8 cellular contexts compared by ENCODE assay signal in genomic region chr12:54411398-54412241, GRCh38. TPM values are rescaled to one million over a fixed set of nuclear protein-coding genes. Genes with fewer than 3 reads are reported as not detected.
DNase-seq lines count a peak whose midpoint lies in the region; ATAC-seq, FAIRE-seq and TF ChIP-seq lines count a peak whose summit lies in the region.

No MANE protein-coding gene starts in this region.

- peak; percentile 95 for ATAC-seq in K562

- H3K4me3 ChIP-seq in SK-N-SH (ENCODE audit: low read depth in 2 of 2, low read length in 1 of 2) (no peak overlapping the region), K562 (no peak overlapping the region)

- peak overlapping the region in 1 of 2 experiments; percentile 88; a peak in 2 of 4 replicates for H3K27ac ChIP-seq in SK-N-SH (ENCODE audit: low read depth in 2 of 2, low read length in 1 of 2)
- H3K27ac ChIP-seq in K562 (ENCODE audit: extremely low read depth, low read depth, low read length), result no peak overlapping the region

- no peaks in the 10 kb centered on the region for H3K9me3 ChIP-seq in SK-N-SH
- no peaks in the 10 kb centered on the region for H3K9me3 ChIP-seq in K562 (replicated peaks; ENCODE audit: control insufficient read depth, insufficient read depth, low read depth, low read length)

- peak overlapping the region; percentile 12; the same call in 1 of the 2 replicates for H3K4me2 ChIP-seq in SK-N-SH
- H3K4me2 ChIP-seq in K562 (ENCODE audit: insufficient read depth, low read length), result no peak overlapping the region

- no peak for TF ChIP-seq POLR2A in K562 (conservative IDR thresholded peaks at IDR 0.05)

- TF ChIP-seq CTCF in SK-N-SH (IDR thresholded peaks at IDR 0.05) (no peak), K562 (IDR thresholded peaks at IDR 0.05 in 2 of 3, conservative IDR thresholded peaks at IDR 0.05 in 1 of 3; ENCODE audit: insufficient read depth in 2 of 3, low read depth in 1 of 3, low read length in 3 of 3) (no peak)

- H2AFZ ChIP-seq in SK-N-SH (ENCODE audit: low read depth) (no peak overlapping the region), K562 (ENCODE audit: low read depth, low read length) (no peak overlapping the region)

- H3K27me3 ChIP-seq in SK-N-SH (ENCODE audit: insufficient read depth), result no peaks in the 10 kb centered on the region
- no peaks in the 10 kb centered on the region for H3K27me3 ChIP-seq in K562 (ENCODE audit: control insufficient read depth in 2 of 2, insufficient read depth in 2 of 2, low read length in 2 of 2)

- DNase-seq in GM04503 (ENCODE audit: low read depth) (peak; percentile 99), SK-N-SH (no peak), K562 (ENCODE audit: extremely low read depth in 1 of 4, low spot score in 3 of 4) (peak; percentile 55 to 80 (median 76)), kidney glomerular epithelial cell (lab: John Stamatoyannopoulos, UW) (peak; percentile 73), NCI-H2081 treated with DMSO at 0.1 percent for 48 hours (lab: John Stamatoyannopoulos, UW) (no peak), DMS 273 treated with DMSO at 0.1 percent for 48 hours (lab: John Stamatoyannopoulos, UW) (no peak), GM19240 (ENCODE audit: insufficient read length, low spot score) (no peak)
- peak; percentile 37 to 61 (median 52) for DNase-seq in stimulated activated naive CD4-positive, alpha-beta T cell (lab: John Stamatoyannopoulos, UW)

- peaks cover 26% of the 10 kb centered on the region for H3F3A ChIP-seq in SK-N-SH (replicated peaks; ENCODE audit: insufficient read depth)

- H3K9me2 ChIP-seq in SK-N-SH, result no peaks in the 10 kb centered on the region

- H3K9ac ChIP-seq in SK-N-SH (peak overlapping the region; percentile 57; the same call in 1 of the 2 replicates), K562 (ENCODE audit: insufficient read depth in 1 of 2, low read depth in 2 of 2, low read length in 2 of 2) (peak overlapping the region in 1 of 2 experiments; percentile 82; a peak in 2 of 4 replicates)

- TF ChIP-seq EP300 in SK-N-SH (IDR thresholded peaks at IDR 0.05; ENCODE audit: borderline replicate concordance in 1 of 2, low read depth in 1 of 2, low read length in 1 of 2) (peak in 1 of 2 experiments; percentile 60; a peak in 1 of 4 replicates), K562 (IDR thresholded peaks at IDR 0.05; ENCODE audit: low read length) (no peak)

- POLR2A ChIA-PET in SK-N-SH (lab: Yijun Ruan, JAX), result no interaction called here
- POLR2A ChIA-PET in K562 (lab: Yijun Ruan, JAX), result interaction anchor here (0.9 to 2.2 kb wide), 5 partner anchors 8 to 17 kb away, joined by 3 to 10 read pairs (median 6); no protein-coding TSS in a partner anchor

- H3K36me3 ChIP-seq in SK-N-SH (replicated peaks in 1 of 2; ENCODE audit: control insufficient read depth in 1 of 2, insufficient read depth in 2 of 2, low read length in 1 of 2), result peaks cover 15 to 18% of the 10 kb centered on the region in 2 experiments
- H3K36me3 ChIP-seq in K562 (ENCODE audit: control insufficient read depth, insufficient read depth, low read length), result peaks cover 84% of the 10 kb centered on the region

- BruUV-seq in K562 (replicated peaks; lab: Mats Ljungman, UMichigan), result no TSS peak

- CTCF ChIA-PET in SK-N-SH (lab: Yijun Ruan, JAX) (interaction anchor here (0.8 to 11.8 kb wide), 6 partner anchors 7 to 427 kb away, joined by 3 to 125 read pairs (median 4); partner anchors contain the start of gene HOXC10), K562 (lab: Yijun Ruan, JAX; ENCODE audit: low intra/inter-chr PET ratio) (interaction anchor here (0.6 kb wide), 1 partner anchor 254 kb away, joined by 3 read pairs; no protein-coding TSS in a partner anchor)

- WGBS in SK-N-SH (ENCODE audit: low lambda C conversion rate), result 37% methylated on average over 10 of the region's 10 CpGs
- 69% methylated on average over 9 of the region's 10 CpGs for WGBS in K562 (ENCODE audit: insufficient coverage, low coverage, missing lambda C conversion rate)

- intact Hi-C loops in K562 (cut with micrococcal nuclease), result no loop called here

- H3K79me2 ChIP-seq in SK-N-SH (ENCODE audit: insufficient read depth), result peaks cover 64% of the 10 kb centered on the region
- H3K79me2 ChIP-seq in K562 (ENCODE audit: control insufficient read depth, insufficient read depth, low read length), result peaks cover 57% of the 10 kb centered on the region

- H4K20me1 ChIP-seq in SK-N-SH (ENCODE audit: insufficient read depth) (no peaks in the 10 kb centered on the region), K562 (replicated peaks; ENCODE audit: control insufficient read depth, insufficient read depth, low read length) (peaks cover 40% of the 10 kb centered on the region)

- H3K9me1 ChIP-seq in K562 (ENCODE audit: control insufficient read depth, insufficient read depth, low read length), result peaks cover 20% of the 10 kb centered on the region

- H3K4me1 ChIP-seq in SK-N-SH (ENCODE audit: control insufficient read depth in 1 of 2, insufficient read depth in 2 of 2, low read depth in 1 of 2, low read length in 1 of 2) (peaks cover 0 to 37% of the 10 kb centered on the region in 2 experiments; a peak in 2 of 4 replicates), K562 (replicated peaks in 1 of 2; ENCODE audit: control insufficient read depth in 2 of 2, insufficient read depth in 2 of 2, low read length in 2 of 2) (peaks cover 27% of the 10 kb centered on the region in 2 experiments)

- in situ Hi-C loops in K562 (cut with MboI), result no loop called here

- peak; percentile 15 for FAIRE-seq in K562 (lab: Jason Lieb, UNC)

- TF ChIP-seq RAD21 in SK-N-SH (IDR thresholded peaks at IDR 0.05; ENCODE audit: low read length), result no peak
- TF ChIP-seq RAD21 in K562 (CRISPR knock-in tag; conservative IDR thresholded peaks at IDR 0.05 in 1 of 2, IDR thresholded peaks at IDR 0.05 in 1 of 2), result no peak

RNA-seq across cellular contexts. Expression of gene ITGA5, which starts 7.4 kb away (rescaled TPM):
- polyA plus RNA-seq in SK-N-SH (2012; rRNA removed), result 35.0 and 52.5 TPM in 2 replicates
- 19.5 and 32.7 TPM in 2 replicates for polyA plus RNA-seq in SK-N-SH (2012; cell fraction: cytosol; rRNA removed)
- polyA plus RNA-seq in SK-N-SH (2012; cell fraction: nucleus; rRNA removed), result 66.0 and 73.4 TPM in 2 replicates
- total RNA-seq in K562 (2011; cell fraction: chromatin; rRNA removed; ENCODE audit: low replicate concordance), result 326 and 672 TPM in 2 replicates
- total RNA-seq in K562 (2011; cell fraction: nucleolus; rRNA removed), result 425 and 592 TPM in 2 replicates
- 368 and 393 TPM in 2 replicates for total RNA-seq in K562 (2011; cell fraction: nucleoplasm; rRNA removed)
- 47.4 and 59.0 TPM in 2 replicates for total RNA-seq in K562 (2014; rRNA removed)
- total RNA-seq in K562 (2014; rRNA removed; fragmentation: Illumina TruSeq; extraction: Trizol), result 41.7 and 49.0 TPM in 2 replicates
- 33.7 and 34.5 TPM in 2 replicates for total RNA-seq in K562 (2015; rRNA removed; fragmentation: Illumina TruSeq; extraction: Trizol)
- total RNA-seq in K562 (2021), result 71.0 and 75.2 TPM in 2 replicates
- polyA plus RNA-seq in K562 (2011; rRNA removed), result 55.5 and 114 TPM in 2 replicates
- 44.7 and 52.4 TPM in 2 replicates for polyA plus RNA-seq in K562 (2011; cell fraction: cytosol; rRNA removed)
- 273 and 364 TPM in 2 replicates for polyA plus RNA-seq in K562 (2011; cell fraction: nucleus; rRNA removed)
- polyA plus RNA-seq in K562 (2012), result 58.8 and 103 TPM in 2 replicates
- polyA plus RNA-seq in K562 (2014; fragmentation: Illumina TruSeq; extraction: Trizol), result 82.1 and 82.8 TPM in 2 replicates
- 1 to 10 TPM; 9.1 to 9.2 TPM for polyA plus RNA-seq in K562 (2014; fragmentation: Nextera tagmentation; extraction: Ambion mirVana)
- 34.0 and 36.0 TPM in 2 replicates for polyA plus RNA-seq in K562 (2014; rRNA removed)
- polyA minus RNA-seq in K562 (2011; rRNA and poly(A)+ RNA removed), result 104 and 113 TPM in 2 replicates
- polyA minus RNA-seq in K562 (2011; cell fraction: cytosol; rRNA and poly(A)+ RNA removed), result 72.0 and 119 TPM in 2 replicates
- 150 and 186 TPM in 2 replicates for polyA minus RNA-seq in K562 (2011; cell fraction: nucleus; rRNA and poly(A)+ RNA removed)

RNA-seq across cellular contexts. Expression of gene ZNF385A, which starts 27.1 kb away (rescaled TPM):
- 1.5 and 2.6 TPM in 2 replicates for polyA plus RNA-seq in SK-N-SH (2012; rRNA removed)
- 1.4 and 3.0 TPM in 2 replicates for polyA plus RNA-seq in SK-N-SH (2012; cell fraction: cytosol; rRNA removed)
- 2.3 and 3.7 TPM in 2 replicates for polyA plus RNA-seq in SK-N-SH (2012; cell fraction: nucleus; rRNA removed)
- 8.1 and 25.0 TPM in 2 replicates for total RNA-seq in K562 (2011; cell fraction: chromatin; rRNA removed; ENCODE audit: low replicate concordance)
- 9.7 and 11.1 TPM in 2 replicates for total RNA-seq in K562 (2011; cell fraction: nucleolus; rRNA removed)
- total RNA-seq in K562 (2011; cell fraction: nucleoplasm; rRNA removed), result 9.7 and 11.8 TPM in 2 replicates
- total RNA-seq in K562 (2014; rRNA removed), result 15.9 and 17.7 TPM in 2 replicates
- 3.5 and 3.7 TPM in 2 replicates for total RNA-seq in K562 (2014; rRNA removed; fragmentation: Illumina TruSeq; extraction: Trizol)
- 5.9 and 8.7 TPM in 2 replicates for total RNA-seq in K562 (2015; rRNA removed; fragmentation: Illumina TruSeq; extraction: Trizol)
- total RNA-seq in K562 (2021), result 96.5 and 111 TPM in 2 replicates
- 7.7 and 15.6 TPM in 2 replicates for polyA plus RNA-seq in K562 (2011; rRNA removed)
- 11.8 and 25.5 TPM in 2 replicates for polyA plus RNA-seq in K562 (2011; cell fraction: cytosol; rRNA removed)
- 15.0 and 32.1 TPM in 2 replicates for polyA plus RNA-seq in K562 (2011; cell fraction: nucleus; rRNA removed)
- 35.9 and 43.9 TPM in 2 replicates for polyA plus RNA-seq in K562 (2012)
- 65.7 and 88.2 TPM in 2 replicates for polyA plus RNA-seq in K562 (2014; fragmentation: Illumina TruSeq; extraction: Trizol)
- polyA plus RNA-seq in K562 (2014; fragmentation: Nextera tagmentation; extraction: Ambion mirVana), result 1 to 10 TPM; 1.0 TPM
- 30.3 and 34.6 TPM in 2 replicates for polyA plus RNA-seq in K562 (2014; rRNA removed)
- 4.7 and 6.3 TPM in 2 replicates for polyA minus RNA-seq in K562 (2011; rRNA and poly(A)+ RNA removed)
- 31.2 and 48.8 TPM in 2 replicates for polyA minus RNA-seq in K562 (2011; cell fraction: cytosol; rRNA and poly(A)+ RNA removed)
- polyA minus RNA-seq in K562 (2011; cell fraction: nucleus; rRNA and poly(A)+ RNA removed), result 6.7 and 8.1 TPM in 2 replicates

RNA-seq across cellular contexts. Expression of gene GPR84, which starts 47.3 kb away (rescaled TPM):
- 0.03 TPM in 1 of 2 replicates, not detected in the other for polyA plus RNA-seq in SK-N-SH (2012; rRNA removed)
- not detected in 2 replicates for polyA plus RNA-seq in SK-N-SH (2012; cell fraction: cytosol; rRNA removed)
- 0.18 and 0.23 TPM in 2 replicates for polyA plus RNA-seq in SK-N-SH (2012; cell fraction: nucleus; rRNA removed)
- 0.48 and 1.8 TPM in 2 replicates for total RNA-seq in K562 (2011; cell fraction: chromatin; rRNA removed; ENCODE audit: low replicate concordance)
- total RNA-seq in K562 (2011; cell fraction: nucleolus; rRNA removed), result 0.13 and 0.17 TPM in 2 replicates
- 0.44 and 0.69 TPM in 2 replicates for total RNA-seq in K562 (2011; cell fraction: nucleoplasm; rRNA removed)
- total RNA-seq in K562 (2014; rRNA removed), result 0.16 TPM in 1 of 2 replicates, not detected in the other
- total RNA-seq in K562 (2014; rRNA removed; fragmentation: Illumina TruSeq; extraction: Trizol), result 0.11 TPM in 1 of 2 replicates, not detected in the other
- not detected in 2 replicates for total RNA-seq in K562 (2015; rRNA removed; fragmentation: Illumina TruSeq; extraction: Trizol)
- not detected in 2 replicates for total RNA-seq in K562 (2021)
- polyA plus RNA-seq in K562 (2011; rRNA removed), result 0.16 TPM in 1 of 2 replicates, not detected in the other
- not detected in 2 replicates for polyA plus RNA-seq in K562 (2011; cell fraction: cytosol; rRNA removed)
- 0.25 and 0.44 TPM in 2 replicates for polyA plus RNA-seq in K562 (2011; cell fraction: nucleus; rRNA removed)
- 0.07 and 0.47 TPM in 2 replicates for polyA plus RNA-seq in K562 (2012)
- 0.10 TPM in 1 of 2 replicates, not detected in the other for polyA plus RNA-seq in K562 (2014; fragmentation: Illumina TruSeq; extraction: Trizol)
- polyA plus RNA-seq in K562 (2014; fragmentation: Nextera tagmentation; extraction: Ambion mirVana), result under 1 TPM; 0.07 to 0.18 TPM
- not detected in 2 replicates for polyA plus RNA-seq in K562 (2014; rRNA removed)
- 0.12 TPM in 1 of 2 replicates, not detected in the other for polyA minus RNA-seq in K562 (2011; rRNA and poly(A)+ RNA removed)
- not detected in 2 replicates for polyA minus RNA-seq in K562 (2011; cell fraction: cytosol; rRNA and poly(A)+ RNA removed)
- 0.22 TPM in 1 of 2 replicates, not detected in the other for polyA minus RNA-seq in K562 (2011; cell fraction: nucleus; rRNA and poly(A)+ RNA removed)

Comparison
In these comparisons a context has a peak if more than half of its experiments do, and no peak if none do; other contexts are left out.
1. DNase-seq: peak in GM04503 (single experiment), K562 (4 of 4), kidney glomerular epithelial cell (single experiment) and stimulated activated naive CD4-positive, alpha-beta T cell (6 of 6); none in SK-N-SH (single experiment), NCI-H2081 treated with DMSO at 0.1 percent for 48 hours (single experiment), DMS 273 treated with DMSO at 0.1 percent for 48 hours (single experiment) and GM19240 (single experiment).